In the genomic region with DNA sequence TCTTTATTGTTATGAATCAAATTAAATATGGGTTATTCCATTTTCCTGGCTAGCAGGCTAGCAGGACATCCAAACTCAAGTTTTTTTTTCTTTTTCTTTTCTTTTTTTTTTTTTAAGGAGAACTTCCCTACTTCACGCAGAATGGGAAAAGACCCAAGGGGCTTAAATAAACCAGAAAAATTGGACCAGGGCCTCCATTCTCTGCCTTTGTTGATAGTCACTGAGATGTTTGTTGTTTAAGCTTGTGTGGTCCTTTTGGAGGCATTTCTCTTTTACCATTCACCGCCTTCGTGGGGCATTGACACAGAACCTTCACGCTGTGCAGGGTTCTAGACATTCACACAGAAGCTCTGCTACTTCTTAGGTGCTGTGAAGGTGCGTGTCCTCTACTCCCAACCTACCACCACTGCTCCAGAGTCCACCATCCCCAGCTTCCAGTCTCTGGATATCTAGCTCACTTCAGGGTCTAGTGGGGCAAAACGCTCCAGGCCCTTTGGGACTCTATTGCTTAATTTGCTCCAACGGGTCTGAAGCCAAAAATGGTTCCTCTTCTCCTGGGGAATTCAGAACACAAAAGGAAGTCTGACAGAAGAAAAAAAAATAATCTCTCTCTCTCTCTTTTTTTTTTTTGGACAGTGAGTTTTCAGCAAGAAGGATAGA, we compare ENCODE assay signal across 18 cellular contexts.
DNase-seq lines count a peak whose midpoint lies in the region; ATAC-seq and TF ChIP-seq lines count a peak whose summit lies in the region.
"Had no signal": no experiment of that assay in that cellular context is flagged by ENCODE, and none has a peak within 500 bp of the region (broad histone marks: within the 10 kb centered on the region; RNA-seq: fewer than 3 reads in every experiment).

No MANE protein-coding gene starts in this region.

- no peak overlapping the region for H3K27ac ChIP-seq in osteoblast (ENCODE audit: low read depth, low read length)
- H3K27ac ChIP-seq in uterus = peak overlapping the region; percentile 39 to 54
- H3K27ac ChIP-seq in esophagus muscularis mucosa (replicated peaks in 1 of 4) = peak overlapping the region in 2 of 4 donors; percentile 19 to 39

- H3K4me3 ChIP-seq in osteoblast (ENCODE audit: insufficient read depth, low read length) (no peak overlapping the region), uterus (no peak overlapping the region), esophagus muscularis mucosa (no peak overlapping the region)
- H3K4me3 ChIP-seq: Peyer's patch had no signal

- TF ChIP-seq CTCF in osteoblast (IDR thresholded peaks at IDR 0.05; ENCODE audit: extremely low read depth, low read depth, low read length) (no peak), uterus (IDR thresholded peaks at IDR 0.05) (no peak), esophagus muscularis mucosa (IDR thresholded peaks at IDR 0.05) (no peak)

- TF ChIP-seq EP300 in esophagus muscularis mucosa (IDR thresholded peaks at IDR 0.05) = no peak

- no peaks in the 10 kb centered on the region for H3K27me3 Mint-ChIP-seq in activated naive CD8-positive, alpha-beta T cell
- H3K27me3 Mint-ChIP-seq in activated naive CD8-positive, alpha-beta T cell treated with anti-CD3 and anti-CD28 coated beads, Interleukin-2, amount 50 U/mL, for 24 hours = no peaks in the 10 kb centered on the region
- H3K27me3 Mint-ChIP-seq: IgD-negative memory B cell had no signal

- no peaks in the 10 kb centered on the region for H3K36me3 Mint-ChIP-seq in activated naive CD8-positive, alpha-beta T cell
- H3K36me3 Mint-ChIP-seq in activated naive CD8-positive, alpha-beta T cell treated with anti-CD3 and anti-CD28 coated beads, Interleukin-2, amount 50 U/mL, for 24 hours (ENCODE audit: low read depth) = no peaks in the 10 kb centered on the region
- H3K36me3 Mint-ChIP-seq: IgD-negative memory B cell had no signal

- no peaks in the 10 kb centered on the region for H3K4me1 ChIP-seq in osteoblast (ENCODE audit: insufficient read depth, low read length)
- no peaks in the 10 kb centered on the region for H3K4me1 ChIP-seq in uterus
- peaks cover 14 to 35% (median 28%) of the 10 kb centered on the region in 4 donors for H3K4me1 ChIP-seq in esophagus muscularis mucosa
- H3K4me1 ChIP-seq: Peyer's patch had no signal

- peaks cover 4% of the 10 kb centered on the region for H3K4me1 Mint-ChIP-seq in activated naive CD8-positive, alpha-beta T cell (ENCODE audit: low read depth)
- H3K4me1 Mint-ChIP-seq in activated naive CD8-positive, alpha-beta T cell treated with anti-CD3 and anti-CD28 coated beads, Interleukin-2, amount 50 U/mL, for 24 hours = no peaks in the 10 kb centered on the region
- H3K4me1 Mint-ChIP-seq: IgD-negative memory B cell had no signal

- H3K4me3 Mint-ChIP-seq in activated naive CD8-positive, alpha-beta T cell = no peak overlapping the region
- no peak overlapping the region for H3K4me3 Mint-ChIP-seq in activated naive CD8-positive, alpha-beta T cell treated with anti-CD3 and anti-CD28 coated beads, Interleukin-2, amount 50 U/mL, for 24 hours
- H3K4me3 Mint-ChIP-seq: IgD-negative memory B cell had no signal

- no peak for DNase-seq in activated naive CD8-positive, alpha-beta T cell treated with anti-CD3 and anti-CD28 coated beads, Interleukin-2, amount 50 U/mL, for 24 hours
- no peak for DNase-seq in left cardiac atrium
- DNase-seq in osteoblast (ENCODE audit: insufficient read length, low spot score, missing footprints) = no peak
- peak in 1 of 2 donors; percentile 18 for DNase-seq in uterus
- DNase-seq in stimulated activated naive CD8-positive, alpha-beta T cell treated with anti-CD3 and anti-CD28 coated beads, Interleukin-15, Interleukin-2, amounts not matched to agents 100 U/mL and 50 U/mL, for 24 hours = no peak
- no peak for DNase-seq in SW480 (ENCODE audit: low spot score)
- DNase-seq in esophagus muscularis mucosa (ENCODE audit: extremely low spot score) = no peak
- DNase-seq: 8988T, C1 segment of cervical spinal cord, DMS 273 treated with DMSO at 0.1 percent for 48 hours, H7, MV-4-11, NCI-H1436, NCI-H2029 treated with DMSO at 0.1 percent for 48 hours, NCI-H510A treated with DMSO at 0.1 percent for 48 hours, Peyer's patch had no signal

- intact Hi-C loops in left cardiac atrium (cut with DNase I) (loop anchor here in 1 of 2 donors (5.0 kb wide), 1 partner anchor 637 kb away; no protein-coding TSS in a partner anchor), uterus (cut with DNase I; ENCODE audit: low total_unique reads) (no loop called here), esophagus muscularis mucosa (cut with DNase I) (loop anchor here (10.0 kb wide), 1 partner anchor 624 kb away; a partner anchor contains a TSS)

- peak overlapping the region; percentile 49 for H2AFZ ChIP-seq in osteoblast (ENCODE audit: low read length)

- ATAC-seq in activated naive CD8-positive, alpha-beta T cell treated with anti-CD3 and anti-CD28 coated beads, Interleukin-2, amount 50 U/mL, for 24 hours = no peak
- peak; percentile 19 to 53 for ATAC-seq in left cardiac atrium
- no peak for ATAC-seq in stimulated activated naive CD8-positive, alpha-beta T cell treated with anti-CD3 and anti-CD28 coated beads, Interleukin-15, Interleukin-2, amounts not matched to agents 100 U/mL and 50 U/mL, for 24 hours

- 77% methylated on average over 7 of the region's 7 CpGs for WGBS in esophagus muscularis mucosa

- H3K36me3 ChIP-seq in osteoblast (ENCODE audit: insufficient read depth, low read length) (no peaks in the 10 kb centered on the region), uterus (no peaks in the 10 kb centered on the region), esophagus muscularis mucosa (no peaks in the 10 kb centered on the region)
- H3K36me3 ChIP-seq: Peyer's patch had no signal

- no peaks in the 10 kb centered on the region for H3K9me3 ChIP-seq in osteoblast (ENCODE audit: low read depth, low read length)
- no peaks in the 10 kb centered on the region for H3K9me3 ChIP-seq in uterus
- H3K9me3 ChIP-seq in esophagus muscularis mucosa = no peaks in the 10 kb centered on the region
- H3K9me3 ChIP-seq: Peyer's patch had no signal

- TF ChIP-seq POLR2A in uterus (IDR thresholded peaks at IDR 0.05) = no peak
- no peak for TF ChIP-seq POLR2A in esophagus muscularis mucosa (IDR thresholded peaks at IDR 0.05; ENCODE audit: low read depth)

- no peaks in the 10 kb centered on the region for H3K27me3 ChIP-seq in osteoblast (ENCODE audit: insufficient read depth, low read length)
- no peaks in the 10 kb centered on the region for H3K27me3 ChIP-seq in uterus
- no peaks in the 10 kb centered on the region for H3K27me3 ChIP-seq in esophagus muscularis mucosa
- H3K27me3 ChIP-seq: Peyer's patch had no signal

- H3K4me2 ChIP-seq in osteoblast (ENCODE audit: insufficient read depth, low read length) = no peak overlapping the region

- no peaks in the 10 kb centered on the region for H3K9me3 Mint-ChIP-seq in activated naive CD8-positive, alpha-beta T cell (ENCODE audit: low read depth)
- no peaks in the 10 kb centered on the region for H3K9me3 Mint-ChIP-seq in activated naive CD8-positive, alpha-beta T cell treated with anti-CD3 and anti-CD28 coated beads, Interleukin-2, amount 50 U/mL, for 24 hours

- no peaks in the 10 kb centered on the region for H4K20me1 ChIP-seq in osteoblast (ENCODE audit: insufficient read depth, low read length)

- H3K27ac Mint-ChIP-seq in activated naive CD8-positive, alpha-beta T cell = peak overlapping the region; percentile 52
- H3K27ac Mint-ChIP-seq in activated naive CD8-positive, alpha-beta T cell treated with anti-CD3 and anti-CD28 coated beads, Interleukin-2, amount 50 U/mL, for 24 hours = no peak overlapping the region
- H3K27ac Mint-ChIP-seq: IgD-negative memory B cell had no signal

- no peaks in the 10 kb centered on the region for H3K79me2 ChIP-seq in osteoblast (ENCODE audit: insufficient read depth, low read length)

Comparison
In these comparisons a context has a peak if more than half of its experiments do, and no peak if none do; other contexts are left out.
1. ATAC-seq: peak in left cardiac atrium (2 of 2); none in activated naive CD8-positive, alpha-beta T cell treated with anti-CD3 and anti-CD28 coated beads, Interleukin-2, amount 50 U/mL, for 24 hours (single experiment) and stimulated activated naive CD8-positive, alpha-beta T cell treated with anti-CD3 and anti-CD28 coated beads, Interleukin-15, Interleukin-2, amounts not matched to agents 100 U/mL and 50 U/mL, for 24 hours (single experiment).